ENCODE assay signal across 11 cellular contexts in genomic region chr5:150399158-150400019, GRCh38. TPM values are rescaled to one million over a fixed set of nuclear protein-coding genes. Genes with fewer than 3 reads are reported as not detected.
DNase-seq lines count a peak whose midpoint lies in the region; ATAC-seq and TF ChIP-seq lines count a peak whose summit lies in the region.
"Had no signal": no experiment of that assay in that cellular context is flagged by ENCODE, and none has a peak within 500 bp of the region (broad histone marks: within the 10 kb centered on the region; RNA-seq: fewer than 3 reads in every experiment).

No MANE protein-coding gene starts in this region.

- peaks cover 44% of the 10 kb centered on the region for H3K36me3 Mint-ChIP-seq in endothelial cell (ENCODE audit: low read depth, unreplicated experiment)

- H3K4me1 Mint-ChIP-seq in endothelial cell (ENCODE audit: unreplicated experiment) = peaks cover 27% of the 10 kb centered on the region
- H3K4me1 Mint-ChIP-seq: brain, neural crest cell had no signal

- H3K9me3 Mint-ChIP-seq in endothelial cell (ENCODE audit: unreplicated experiment) = no peaks in the 10 kb centered on the region
- H3K9me3 Mint-ChIP-seq: brain, neural crest cell had no signal

- no peak overlapping the region for H3K27ac Mint-ChIP-seq in endothelial cell (ENCODE audit: unreplicated experiment)

- no peaks in the 10 kb centered on the region for H3K9me3 ChIP-seq in Peyer's patch
- H3K9me3 ChIP-seq: BE2C had no signal

- peaks cover 10% of the 10 kb centered on the region for H3K27me3 Mint-ChIP-seq in endothelial cell (ENCODE audit: unreplicated experiment)
- H3K27me3 Mint-ChIP-seq: brain had no signal

- H3K4me1 ChIP-seq in Peyer's patch = no peaks in the 10 kb centered on the region
- H3K4me1 ChIP-seq: BE2C had no signal

- TF ChIP-seq POLR2A in Peyer's patch (IDR thresholded peaks at IDR 0.05) = no peak

- no peak overlapping the region for H3K4me3 Mint-ChIP-seq in endothelial cell (ENCODE audit: unreplicated experiment)
- H3K4me3 Mint-ChIP-seq: brain, neural crest cell had no signal

- DNase-seq in AG08396 (ENCODE audit: low spot score) (peak; percentile 70), NCI-H748 treated with DMSO at 0.1 percent for 48 hours (lab: John Stamatoyannopoulos, UW) (no peak), SHP77 treated with DMSO at 0.1 percent for 48 hours (lab: John Stamatoyannopoulos, UW) (no peak), Peyer's patch (no peak), endothelial cell (ENCODE audit: low spot score) (no peak)

- H3K27me3 ChIP-seq in Peyer's patch = no peaks in the 10 kb centered on the region
- H3K27me3 ChIP-seq: BE2C had no signal

- no peak for TF ChIP-seq CTCF in Peyer's patch (IDR thresholded peaks at IDR 0.05)
- no peak for TF ChIP-seq CTCF in endothelial cell (IDR thresholded peaks at IDR 0.05; ENCODE audit: unreplicated experiment)

- ATAC-seq in GM19023 (IDR thresholded peaks at IDR 0.05; ENCODE audit: unreplicated experiment) (peak; percentile 10), HG03039 (IDR thresholded peaks at IDR 0.05; ENCODE audit: unreplicated experiment) (peak; percentile 9)

- peaks cover 0 to 82% (median 0%) of the 10 kb centered on the region in 3 donors for H3K36me3 ChIP-seq in Peyer's patch

- H3K4me3 ChIP-seq in Peyer's patch = no peak overlapping the region

- peak overlapping the region; percentile 40 for H3K27ac ChIP-seq in angular gyrus (ENCODE audit: low read depth, low read length)
- peak overlapping the region in 1 of 4 donors; percentile 57 for H3K27ac ChIP-seq in Peyer's patch

RNA-seq across cellular contexts. Expression of gene CD74, which starts 13.3 kb away (rescaled TPM):
- total RNA-seq in Peyer's patch (1,000 to 10,000 TPM in 2 of 4 donors, 100 to 1,000 TPM in 2; 759 to 2,006 (median 1,183) TPM), endothelial cell (ENCODE audit: unreplicated experiment) (170 TPM)

RNA-seq across cellular contexts. Expression of gene TCOF1, which starts 41.9 kb away (rescaled TPM):
- total RNA-seq in Peyer's patch = 10 to 100 TPM; 19.4 to 85.0 (median 28.2) TPM
- 41.5 TPM for total RNA-seq in endothelial cell (ENCODE audit: unreplicated experiment)

RNA-seq across cellular contexts. Expression of gene RPS14, which starts 50.1 kb away (rescaled TPM):
- total RNA-seq in Peyer's patch (1,000 to 10,000 TPM in 3 of 4 donors, 100 to 1,000 TPM in 1; 975 to 1,961 (median 1,274) TPM), endothelial cell (ENCODE audit: unreplicated experiment) (2,784 TPM)
